ENCODE assay signal across 26 cellular contexts in genomic region chr3:186014866-186015265, GRCh38.
"Had no signal": no experiment of that assay in that cellular context is flagged by ENCODE, and none has a peak within 500 bp of the region (broad histone marks: within the 10 kb centered on the region; RNA-seq: fewer than 3 reads in every experiment).

No MANE protein-coding gene starts in this region.

- H3K36me3 ChIP-seq: neural progenitor cell, ovary, right lobe of liver, sigmoid colon, stomach, thoracic aorta, thyroid gland, tibial nerve, upper lobe of left lung, vagina had no signal

- H3K9ac ChIP-seq: neural progenitor cell, parathyroid adenoma had no signal

- DNase-seq: natural killer cell; occipital lobe; ovary; posterior cingulate gyrus; psoas muscle; right cardiac atrium; right lobe of liver; sigmoid colon; small intestine; stimulated activated CD4-positive, alpha-beta T cell treated with anti-CD3 and anti-CD28 coated beads, Interleukin-15, amount 100 ng/mL, for 24 hours; stimulated activated CD4-positive, alpha-beta T cell treated with anti-CD3 and anti-CD28 coated beads, Interleukin-2, amount 100 ng/mL, for 24 hours; stimulated activated CD4-positive, alpha-beta T cell treated with anti-CD3 and anti-CD28 coated beads, Interleukin-2, amount 100 ng/mL, for 48 hours; stimulated activated CD4-positive, alpha-beta T cell treated with anti-CD3 and anti-CD28 coated beads, Interleukin-4, amount 100 ng/mL, for 24 hours; stimulated activated naive B cell treated with anti-CD40 and anti-IgM and Interleukin-4, amounts not matched to agents 10 μg/mL and 1 μg/mL and 100 μg/mL, for 72 hours; stimulated activated naive CD4-positive, alpha-beta T cell treated with Interleukin-2 at 50 U/mL for 16 hours; stomach; thyroid gland; trophoblast cell had no signal

- H3K27ac ChIP-seq: neural progenitor cell, ovary, parathyroid adenoma, psoas muscle, right lobe of liver, sigmoid colon, stomach, thoracic aorta, thyroid gland, tibial nerve, upper lobe of left lung, vagina had no signal

- H3K27me3 ChIP-seq: neural progenitor cell, ovary, right lobe of liver, sigmoid colon, stomach, thyroid gland, tibial nerve, upper lobe of left lung, vagina had no signal

- ATAC-seq: natural killer cell; psoas muscle; right cardiac atrium; right lobe of liver; stimulated activated effector memory CD8-positive, alpha-beta T cell treated with anti-CD3 and anti-CD28 coated beads, Interleukin-12 subunit alpha, Interleukin-12 subunit beta, amount 100 ng/mL, for 72 hours; stimulated activated naive B cell treated with anti-CD40 and anti-IgM and Interleukin-4, amounts not matched to agents 10 μg/mL and 1 μg/mL and 100 μg/mL, for 72 hours had no signal

- H3K4me3 ChIP-seq: neural progenitor cell, ovary, psoas muscle, right lobe of liver, sigmoid colon, stomach, thoracic aorta, thyroid gland, tibial nerve, upper lobe of left lung, vagina had no signal

- H3K4me1 ChIP-seq: neural progenitor cell, parathyroid adenoma, psoas muscle, right lobe of liver, sigmoid colon, stomach, thyroid gland, tibial nerve, upper lobe of left lung, vagina had no signal

- H3K9me3 ChIP-seq: ovary, psoas muscle, thoracic aorta, thyroid gland, upper lobe of left lung, vagina had no signal

- FAIRE-seq: small intestine, urothelium cell line had no signal
